ENCODE assay signal across 23 cellular contexts in the genomic region with DNA sequence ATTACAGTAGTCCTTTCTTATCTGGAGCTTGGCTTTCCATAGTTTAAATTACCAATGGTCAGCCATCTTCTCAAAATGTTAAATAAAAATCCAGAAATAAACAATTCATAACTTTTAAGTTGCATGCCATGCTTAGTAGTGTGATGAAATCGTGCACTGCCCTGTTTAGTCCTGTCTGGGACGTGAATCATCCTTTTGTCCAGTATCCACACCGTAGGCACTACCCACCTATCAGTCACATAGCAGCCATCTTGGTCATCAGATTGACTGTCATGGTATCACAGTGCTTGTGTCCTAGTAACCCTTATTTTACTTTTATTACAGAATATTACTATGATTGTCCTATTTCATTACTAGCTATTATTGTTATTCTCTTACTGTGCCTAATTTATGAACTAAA.
"Had no signal": no experiment of that assay in that cellular context is flagged by ENCODE, and none has a peak within 500 bp of the region (broad histone marks: within the 10 kb centered on the region; RNA-seq: fewer than 3 reads in every experiment).

No MANE protein-coding gene starts in this region.

- H3K4me3 ChIP-seq: left ventricle myocardium inferior, lung, mucosa of descending colon, ovary, right atrium auricular region, right lobe of liver, smooth muscle cell, tibial nerve, uterus had no signal

- ATAC-seq: mucosa of descending colon; naive thymus-derived CD4-positive, alpha-beta T cell; natural killer cell treated with Interleukin-12 subunit alpha and Interleukin-12 subunit beta and Interleukin-15 and Interleukin-18, amount 100 ng/mL, for 72 hours; right lobe of liver; stimulated activated memory B cell treated with anti-CD40 and anti-IgM and Interleukin-4, amounts not matched to agents 10 μg/mL and 1 μg/mL and 100 μg/mL, for 72 hours; stimulated activated naive CD8-positive, alpha-beta T cell treated with anti-CD3 and anti-CD28 coated beads, Interleukin-15, amount 100 ng/mL, for 72 hours had no signal

- H3K4me1 ChIP-seq: left ventricle myocardium inferior, right atrium auricular region, right lobe of liver, tibial nerve, uterus had no signal

- H3K27ac ChIP-seq: left ventricle myocardium inferior, ovary, right atrium auricular region, right lobe of liver, tibial nerve, uterus had no signal

- H3K36me3 ChIP-seq: left ventricle myocardium inferior, ovary, right atrium auricular region, right lobe of liver, tibial nerve, uterus had no signal

- H3K27me3 ChIP-seq: ovary, right atrium auricular region, right lobe of liver, tibial nerve, uterus had no signal

- H3K9me3 ChIP-seq: ovary, right atrium auricular region, right lobe of liver, tibial nerve, uterus had no signal

- DNase-seq: hypothalamus; immature natural killer cell; kidney; left ventricle myocardium inferior; midbrain; mucosa of descending colon; naive thymus-derived CD4-positive, alpha-beta T cell; ovary; right lobe of liver; stimulated activated CD4-positive, alpha-beta T cell treated with anti-CD3 and anti-CD28 coated beads, Interleukin-1b, Interleukin-23, amount 100 ng/mL, for 48 hours; stimulated activated CD4-positive, alpha-beta T cell treated with anti-CD3 and anti-CD28 coated beads, Interleukin-2, amount 100 ng/mL, for 48 hours; stimulated activated CD4-positive, alpha-beta T cell treated with anti-CD3 and anti-CD28 coated beads, Interleukin-4, amount 100 ng/mL, for 4 hours; stimulated activated CD8-positive, alpha-beta memory T cell treated with anti-CD3 and anti-CD28 coated beads, Interleukin-4, amount 100 ng/mL, for 48 hours; stimulated activated naive CD4-positive, alpha-beta T cell treated with Interleukin-2 at 50 U/mL for 16 hours; stimulated activated naive CD8-positive, alpha-beta T cell treated with anti-CD3 and anti-CD28 coated beads, Interleukin-15, amount 100 ng/mL, for 72 hours; substantia nigra; uterus had no signal

- H3K4me2 ChIP-seq: smooth muscle cell had no signal
